Comparison of ENCODE assay signal across 8 cellular contexts in genomic region chr6:683742-684440, GRCh38. TPM values are rescaled to one million over a fixed set of nuclear protein-coding genes. Genes with fewer than 3 reads are reported as not detected.
A peak's percentile ranks its signal among the peaks of the same experiment; 100 is the strongest.
DNase-seq lines count a peak whose midpoint lies in the region; ATAC-seq and TF ChIP-seq lines count a peak whose summit lies in the region.

No MANE protein-coding gene starts in this region.

- H3K9me2 ChIP-seq in neural cell (ENCODE audit: insufficient read depth, low read length), result no peaks in the 10 kb centered on the region

- H3K9ac ChIP-seq in neural cell (ENCODE audit: low read length), result peak overlapping the region; percentile 62

- H4K20me1 ChIP-seq in neural cell (ENCODE audit: insufficient read depth), result no peaks in the 10 kb centered on the region

- H3K27me3 Mint-ChIP-seq in endothelial cell (ENCODE audit: unreplicated experiment), result no peaks in the 10 kb centered on the region

- H3K4me1 Mint-ChIP-seq in endothelial cell (ENCODE audit: unreplicated experiment), result peaks cover 27% of the 10 kb centered on the region

- no peaks in the 10 kb centered on the region for H3K9me3 Mint-ChIP-seq in endothelial cell (ENCODE audit: unreplicated experiment)

- H3K79me2 ChIP-seq in neural cell (replicated peaks; ENCODE audit: insufficient read depth, low read length), result peaks cover 35% of the 10 kb centered on the region

- H3K36me3 ChIP-seq in right atrium auricular region (peaks cover 5% of the 10 kb centered on the region), neural cell (ENCODE audit: insufficient read depth, low read length) (no peaks in the 10 kb centered on the region)

- H3K4me3 ChIP-seq in right atrium auricular region (peak overlapping the region in 1 of 2 donors; percentile 37), neural cell (ENCODE audit: low read length) (peak overlapping the region; percentile 66)

- no peak for TF ChIP-seq CTCF in right atrium auricular region (IDR thresholded peaks at IDR 0.05)
- TF ChIP-seq CTCF in endothelial cell (IDR thresholded peaks at IDR 0.05; ENCODE audit: unreplicated experiment), result no peak
- peak; percentile 11 for TF ChIP-seq CTCF in neural cell (IDR thresholded peaks at IDR 0.05; ENCODE audit: poor library complexity, severe bottlenecking)

- H3F3A ChIP-seq in neural cell (ENCODE audit: insufficient read depth, low read length, poor library complexity, severe bottlenecking), result no peaks in the 10 kb centered on the region

- TF ChIP-seq RAD21 in neural cell (conservative IDR thresholded peaks at IDR 0.05), result peak; percentile 44

- H3K27me3 ChIP-seq in right atrium auricular region, result no peaks in the 10 kb centered on the region
- H3K27me3 ChIP-seq in neural cell (ENCODE audit: insufficient read depth, low read depth, low read length), result no peaks in the 10 kb centered on the region

- H2AFZ ChIP-seq in neural cell (ENCODE audit: low read depth, low read length), result no peak overlapping the region

- ATAC-seq in Right ventricle myocardium inferior, result peak; percentile 31
- ATAC-seq in HG03460 (IDR thresholded peaks at IDR 0.05; ENCODE audit: unreplicated experiment), result no peak

- peak; percentile 81 for TF ChIP-seq EP300 in neural cell (conservative IDR thresholded peaks at IDR 0.05; ENCODE audit: poor library complexity, severe bottlenecking)

- peak overlapping the region; percentile 59 for H3K4me3 Mint-ChIP-seq in endothelial cell (ENCODE audit: unreplicated experiment)

- peak overlapping the region; percentile 39 for H3K27ac Mint-ChIP-seq in endothelial cell (ENCODE audit: unreplicated experiment)

- DNase-seq in Right ventricle myocardium inferior (ENCODE audit: missing footprints) (no peak), right atrium auricular region (ENCODE audit: low spot score) (no peak), NCI-H774 (lab: John Stamatoyannopoulos, UW) (peak; percentile 5), endothelial cell (ENCODE audit: low spot score) (peak; percentile 33), HuH-7.5 (ENCODE audit: low spot score) (no peak)
- DNase-seq in activated CD8-positive, alpha-beta memory T cell treated with anti-CD3 and anti-CD28 coated beads, Interleukin-2, amount 50 U/mL, for 4 hours, result no peak

- H3K9me3 ChIP-seq in right atrium auricular region (no peaks in the 10 kb centered on the region), neural cell (ENCODE audit: low read length) (no peaks in the 10 kb centered on the region)

- no peaks in the 10 kb centered on the region for H3K36me3 Mint-ChIP-seq in endothelial cell (ENCODE audit: low read depth, unreplicated experiment)

- H3K27ac ChIP-seq in right atrium auricular region, result no peak overlapping the region
- peak overlapping the region; percentile 66 for H3K27ac ChIP-seq in neural cell (ENCODE audit: low read length)

- peaks cover 0 to 11% of the 10 kb centered on the region in 2 donors for H3K4me1 ChIP-seq in right atrium auricular region

- H3K4me2 ChIP-seq in neural cell (ENCODE audit: low read length), result peak overlapping the region; percentile 65

- intact Hi-C loops in Right ventricle myocardium inferior (cut with DNase I), result no loop called here

TF ChIP-seq in neural cell, 6 proteins besides CTCF, POLR2A, EP300 and RAD21:
- TF ChIP-seq REST (IDR thresholded peaks at IDR 0.05; ENCODE audit: borderline replicate concordance) (peak; percentile 61), SMC3 (conservative IDR thresholded peaks at IDR 0.05; ENCODE audit: poor library complexity) (peak; percentile 50), EZH2 (IDR thresholded peaks at IDR 0.05; ENCODE audit: borderline replicate concordance, insufficient read depth, low read length, poor library complexity, severe bottlenecking) (no peak), POLR2AphosphoS5 (IDR thresholded peaks at IDR 0.05) (peak; percentile 49), MXI1 (conservative IDR thresholded peaks at IDR 0.05; ENCODE audit: poor library complexity, severe bottlenecking) (peak; percentile 32), TAF1 (IDR thresholded peaks at IDR 0.05; ENCODE audit: low read depth) (no peak)

RNA-seq across cellular contexts. Expression of gene EXOC2, which starts 9.0 kb away (rescaled TPM):
- 13.3 TPM for total RNA-seq in Right ventricle myocardium inferior
- total RNA-seq in right atrium auricular region, result 10 to 100 TPM; 12.9 to 16.1 TPM
- 34.6 TPM for total RNA-seq in endothelial cell (ENCODE audit: unreplicated experiment)
- polyA plus RNA-seq in neural cell, result 35.2 and 38.6 TPM in 2 replicates
- polyA minus RNA-seq in neural cell, result 86.4 and 92.4 TPM in 2 replicates

RNA-seq across cellular contexts. Expression of gene HUS1B, which starts 27.0 kb away (rescaled TPM):
- not detected for total RNA-seq in Right ventricle myocardium inferior
- total RNA-seq in right atrium auricular region, result under 1 TPM in 1 of 2 donors, not detected in 1; 0.47 TPM
- 0.72 TPM for total RNA-seq in endothelial cell (ENCODE audit: unreplicated experiment)
- polyA plus RNA-seq in neural cell, result 0.52 and 1.8 TPM in 2 replicates
- 2.4 and 3.7 TPM in 2 replicates for polyA minus RNA-seq in neural cell

Comparison
In these comparisons a context has a peak if more than half of its experiments do, and no peak if none do; other contexts are left out.
1. DNase-seq: peak in NCI-H774 (single experiment) and endothelial cell (single experiment); none in Right ventricle myocardium inferior (single experiment), right atrium auricular region (single experiment), HuH-7.5 (single experiment) and activated CD8-positive, alpha-beta memory T cell treated with anti-CD3 and anti-CD28 coated beads, Interleukin-2, amount 50 U/mL, for 4 hours (single experiment).